31 cellular contexts compared by ENCODE assay signal in the genomic region with DNA sequence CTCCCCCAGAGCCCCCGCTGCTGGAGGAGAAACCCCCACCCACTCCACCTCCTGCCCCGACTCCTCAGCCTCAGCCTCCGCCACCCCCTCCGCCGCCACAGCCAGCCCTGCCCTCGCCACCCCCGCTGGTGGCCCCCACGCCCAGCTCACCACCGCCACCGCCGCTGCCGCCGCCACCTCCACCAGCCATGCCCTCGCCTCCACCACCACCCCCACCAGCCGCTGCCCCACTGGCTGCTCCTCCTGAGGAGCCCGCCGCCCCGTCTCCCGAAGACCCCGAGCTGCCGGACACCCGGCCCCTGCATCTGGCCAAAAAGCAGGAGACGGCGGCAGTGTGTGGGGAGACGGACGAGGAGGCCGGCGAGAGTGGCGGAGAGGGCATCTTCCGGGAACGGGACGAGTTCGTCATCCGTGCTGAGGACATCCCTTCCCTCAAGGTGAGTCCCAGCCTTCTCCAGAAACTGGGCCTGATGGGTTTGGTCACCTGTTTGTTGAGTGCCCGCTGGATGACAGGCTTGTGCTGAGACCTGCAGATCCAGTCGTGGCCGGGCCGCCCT. TPM values are rescaled to one million over a fixed set of nuclear protein-coding genes. Genes with fewer than 3 reads are reported as not detected.
"Had no signal": no experiment of that assay in that cellular context is flagged by ENCODE, and none has a peak within 500 bp of the region (broad histone marks: within the 10 kb centered on the region; RNA-seq: fewer than 3 reads in every experiment).

No MANE protein-coding gene starts in this region.

- H3K4me3 ChIP-seq: ascending aorta, gastrocnemius medialis, left lung, lower lobe of right lung, ovary, sigmoid colon, suprapubic skin, tibial artery, upper lobe of right lung had no signal

- ATAC-seq: effector memory CD8-positive, alpha-beta T cell; gastrocnemius medialis; left lung; lower lobe of right lung; stimulated activated memory B cell treated with anti-CD40 and anti-IgM and Interleukin-4, amounts not matched to agents 10 μg/mL and 1 μg/mL and 100 μg/mL, for 72 hours; upper lobe of right lung had no signal

- FAIRE-seq: islet of Langerhans, small intestine, TTC549 had no signal

- H3K9me3 ChIP-seq: ascending aorta, gastrocnemius medialis, left lung, lower lobe of right lung, ovary, sigmoid colon, suprapubic skin, tibial artery, upper lobe of right lung had no signal

- DNase-seq: activated CD4-positive, alpha-beta T cell treated with anti-CD3 and anti-CD28 coated beads for 4 hours; activated CD4-positive, alpha-beta T cell treated with anti-CD3 and anti-CD28 coated beads, Interleukin-2, amount 50 U/mL, for 4 hours; activated effector memory CD4-positive, alpha-beta T cell treated with Interleukin-2 at 50 U/mL for 16 hours; activated naive CD4-positive, alpha-beta T cell treated with Interleukin-2 at 50 U/mL for 16 hours; activated naive CD8-positive, alpha-beta T cell treated with anti-CD3 and anti-CD28 coated beads, Interleukin-2, amount 10 ng/mL, durations not matched to agents 7 days and 5 days; activated T-cell treated with anti-CD3 and anti-CD28 coated beads for 4 hours; brain microvascular endothelial cell; caudate nucleus; cortex of kidney; effector memory CD8-positive, alpha-beta T cell; erythroblast; gastrocnemius medialis; glutamatergic neuron; lower lobe of right lung; mesenchymal stem cell; naive thymus-derived CD8-positive, alpha-beta T cell; ovary; sigmoid colon; small intestine; stimulated activated CD4-positive, alpha-beta T cell treated with anti-CD3 and anti-CD28 coated beads, Interleukin-4, amount 100 ng/mL, for 4 hours; stimulated activated CD8-positive, alpha-beta memory T cell treated with anti-CD3 and anti-CD28 coated beads, Interleukin-4, amount 100 ng/mL, for 48 hours; T-helper 9 cell; tibial artery; upper lobe of right lung had no signal

- H3K27ac ChIP-seq: ascending aorta, brain microvascular endothelial cell, gastrocnemius medialis, left lung, lower lobe of right lung, ovary, sigmoid colon, suprapubic skin, tibial artery, upper lobe of right lung, VCaP had no signal

- H3K36me3 ChIP-seq: ovary had no signal

- H3K27me3 ChIP-seq: ascending aorta, brain microvascular endothelial cell, gastrocnemius medialis, left lung, ovary, sigmoid colon, suprapubic skin, tibial artery, upper lobe of right lung had no signal

- H3K4me1 ChIP-seq: ascending aorta, lower lobe of right lung, sigmoid colon, suprapubic skin, tibial artery, upper lobe of right lung had no signal

RNA-seq across cellular contexts. Expression of gene PRRG2, which starts 20.4 kb away (rescaled TPM):
- total RNA-seq: ascending aorta had no signal
